ENCODE assay signal across 15 cellular contexts in the genomic region with DNA sequence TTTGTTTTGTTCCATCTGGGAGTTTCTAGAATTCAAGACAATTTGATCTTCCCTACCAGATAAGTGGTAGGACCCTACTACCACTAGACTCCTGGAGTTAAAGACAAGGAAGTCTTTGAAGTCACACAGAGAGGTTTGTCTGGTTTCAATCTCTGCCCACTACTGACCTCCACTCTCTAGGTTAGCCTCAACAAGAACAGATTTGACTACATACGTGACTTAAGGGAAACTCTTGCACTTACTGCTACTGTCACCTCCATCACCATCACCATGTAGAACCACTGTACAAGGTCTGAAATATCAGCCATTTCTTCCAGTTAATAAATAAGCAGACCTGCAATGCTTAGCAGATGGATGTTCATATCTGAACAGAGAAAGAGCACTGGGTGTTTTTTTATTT.
DNase-seq lines count a peak whose midpoint lies in the region; ATAC-seq lines count a peak whose summit lies in the region.
"Had no signal": no experiment of that assay in that cellular context is flagged by ENCODE, and none has a peak within 500 bp of the region (broad histone marks: within the 10 kb centered on the region; RNA-seq: fewer than 3 reads in every experiment).

No MANE protein-coding gene starts in this region.

- no peaks in the 10 kb centered on the region for H3K27me3 ChIP-seq in SJCRH30
- H3K27me3 ChIP-seq: SJSA1 had no signal

- no peaks in the 10 kb centered on the region for H3K4me1 ChIP-seq in SJCRH30
- H3K4me1 ChIP-seq: psoas muscle had no signal

- H3K27ac ChIP-seq in SJCRH30: no peak overlapping the region
- H3K27ac ChIP-seq: psoas muscle, SJSA1 had no signal

- H3K4me3 ChIP-seq in SJCRH30: no peak overlapping the region
- H3K4me3 ChIP-seq: psoas muscle, SJSA1 had no signal

- H3K9me3 ChIP-seq in SJCRH30 (replicated peaks): no peaks in the 10 kb centered on the region
- H3K9me3 ChIP-seq: psoas muscle, SJSA1 had no signal

- peak; percentile 49 for ATAC-seq in GM18519 (IDR thresholded peaks at IDR 0.05; ENCODE audit: low FRiP score, unreplicated experiment)
- ATAC-seq in GM21360 (IDR thresholded peaks at IDR 0.05; ENCODE audit: unreplicated experiment): peak; percentile 31
- ATAC-seq in HG02840 (IDR thresholded peaks at IDR 0.05; ENCODE audit: low FRiP score, unreplicated experiment): peak; percentile 55
- ATAC-seq in HG03432 (IDR thresholded peaks at IDR 0.05; ENCODE audit: unreplicated experiment): peak; percentile 53
- no peak for ATAC-seq in stimulated activated memory B cell treated with anti-CD40 and anti-IgM and Interleukin-4, amounts not matched to agents 10 μg/mL and 1 μg/mL and 100 μg/mL, for 72 hours
- ATAC-seq: HCT116, psoas muscle had no signal

- DNase-seq in hepatic stellate cell (ENCODE audit: low spot score) (no peak), SJCRH30 (no peak), NCI-H146 (lab: John Stamatoyannopoulos, UW) (no peak)
- DNase-seq: DMS53; endodermal cell; psoas muscle; stimulated activated CD4-positive, alpha-beta T cell treated with anti-CD3 and anti-CD28 coated beads, Interleukin-1b, Interleukin-23, amount 100 ng/mL, for 48 hours had no signal

- H3K36me3 ChIP-seq in SJCRH30: no peaks in the 10 kb centered on the region
- H3K36me3 ChIP-seq: SJSA1 had no signal

- no peaks in the 10 kb centered on the region for H3K36me3 Mint-ChIP-seq in stimulated activated memory B cell treated with anti-CD40 and anti-IgM and Interleukin-4, amounts not matched to agents 10 μg/mL and 1 μg/mL and 100 μg/mL, for 72 hours
- H3K36me3 Mint-ChIP-seq: activated naive CD4-positive, alpha-beta T cell treated with anti-CD3 and anti-CD28 coated beads, Interleukin-2, amount 50 U/mL, for 24 hours had no signal

- no peak overlapping the region for H3K27ac Mint-ChIP-seq in stimulated activated memory B cell treated with anti-CD40 and anti-IgM and Interleukin-4, amounts not matched to agents 10 μg/mL and 1 μg/mL and 100 μg/mL, for 72 hours
- H3K27ac Mint-ChIP-seq: activated naive CD4-positive, alpha-beta T cell treated with anti-CD3 and anti-CD28 coated beads, Interleukin-2, amount 50 U/mL, for 24 hours; endodermal cell had no signal

- no peaks in the 10 kb centered on the region for H3K9me3 Mint-ChIP-seq in stimulated activated memory B cell treated with anti-CD40 and anti-IgM and Interleukin-4, amounts not matched to agents 10 μg/mL and 1 μg/mL and 100 μg/mL, for 72 hours
- H3K9me3 Mint-ChIP-seq: activated naive CD4-positive, alpha-beta T cell treated with anti-CD3 and anti-CD28 coated beads, Interleukin-2, amount 50 U/mL, for 24 hours had no signal

- H3K4me3 Mint-ChIP-seq in stimulated activated memory B cell treated with anti-CD40 and anti-IgM and Interleukin-4, amounts not matched to agents 10 μg/mL and 1 μg/mL and 100 μg/mL, for 72 hours: no peak overlapping the region
- H3K4me3 Mint-ChIP-seq: activated naive CD4-positive, alpha-beta T cell treated with anti-CD3 and anti-CD28 coated beads, Interleukin-2, amount 50 U/mL, for 24 hours; endodermal cell had no signal

- no peaks in the 10 kb centered on the region for H3K4me1 Mint-ChIP-seq in stimulated activated memory B cell treated with anti-CD40 and anti-IgM and Interleukin-4, amounts not matched to agents 10 μg/mL and 1 μg/mL and 100 μg/mL, for 72 hours
- H3K4me1 Mint-ChIP-seq: activated naive CD4-positive, alpha-beta T cell treated with anti-CD3 and anti-CD28 coated beads, Interleukin-2, amount 50 U/mL, for 24 hours; endodermal cell had no signal

- no peaks in the 10 kb centered on the region for H3K27me3 Mint-ChIP-seq in stimulated activated memory B cell treated with anti-CD40 and anti-IgM and Interleukin-4, amounts not matched to agents 10 μg/mL and 1 μg/mL and 100 μg/mL, for 72 hours
